ENCODE assay signal across 12 cellular contexts in genomic region chr6:236519-236918, GRCh38. TPM values are rescaled to one million over a fixed set of nuclear protein-coding genes. Genes with fewer than 3 reads are reported as not detected.
DNase-seq lines count a peak whose midpoint lies in the region; ATAC-seq and TF ChIP-seq lines count a peak whose summit lies in the region.
"Had no signal": no experiment of that assay in that cellular context is flagged by ENCODE, and none has a peak within 500 bp of the region (broad histone marks: within the 10 kb centered on the region; RNA-seq: fewer than 3 reads in every experiment).

No MANE protein-coding gene starts in this region.

- CTCF ChIA-PET in activated naive CD4-positive, alpha-beta T cell treated with anti-CD3 and anti-CD28 coated beads, Interleukin-2, amount 10 ng/mL, durations not matched to agents 7 days and 5 days (lab: Charles Lee): interaction anchor here (1.1 to 1.6 kb wide), 3 partner anchors 10 to 16 kb away, joined by 3 to 8 read pairs (median 3); no protein-coding TSS in a partner anchor

- H3K9me3 Mint-ChIP-seq in activated naive CD4-positive, alpha-beta T cell treated with anti-CD3 and anti-CD28 coated beads, Interleukin-2, amount 10 ng/mL, durations not matched to agents 7 days and 5 days: no peaks in the 10 kb centered on the region
- H3K9me3 Mint-ChIP-seq in activated T-helper 1 cell treated with anti-CD3 and anti-CD28 coated beads, Interleukin-12 subunit alpha, Interleukin-12 subunit beta, Interleukin-2, Interleukin-4 antibody, amounts not matched to agents 30 ng/mL and 10 ng/mL and 1 ng/mL, durations not matched to agents 14 hours and 24 hours and 36 hours: no peaks in the 10 kb centered on the region
- H3K9me3 Mint-ChIP-seq in stimulated activated memory B cell treated with anti-CD40 and anti-IgM and Interleukin-4, amounts not matched to agents 10 μg/mL and 1 μg/mL and 100 μg/mL, for 72 hours: no peaks in the 10 kb centered on the region
- H3K9me3 Mint-ChIP-seq: type B pancreatic cell had no signal

- H3K4me3 Mint-ChIP-seq in activated naive CD4-positive, alpha-beta T cell treated with anti-CD3 and anti-CD28 coated beads, Interleukin-2, amount 10 ng/mL, durations not matched to agents 7 days and 5 days: peak overlapping the region; percentile 26
- H3K4me3 Mint-ChIP-seq in activated T-helper 1 cell treated with anti-CD3 and anti-CD28 coated beads, Interleukin-12 subunit alpha, Interleukin-12 subunit beta, Interleukin-2, Interleukin-4 antibody, amounts not matched to agents 30 ng/mL and 10 ng/mL and 1 ng/mL, durations not matched to agents 14 hours and 24 hours and 36 hours: no peak overlapping the region
- no peak overlapping the region for H3K4me3 Mint-ChIP-seq in stimulated activated memory B cell treated with anti-CD40 and anti-IgM and Interleukin-4, amounts not matched to agents 10 μg/mL and 1 μg/mL and 100 μg/mL, for 72 hours
- H3K4me3 Mint-ChIP-seq: type B pancreatic cell had no signal

- peak overlapping the region; percentile 70 for H3K27ac Mint-ChIP-seq in activated naive CD4-positive, alpha-beta T cell treated with anti-CD3 and anti-CD28 coated beads, Interleukin-2, amount 10 ng/mL, durations not matched to agents 7 days and 5 days
- peak overlapping the region; percentile 54 for H3K27ac Mint-ChIP-seq in activated T-helper 1 cell treated with anti-CD3 and anti-CD28 coated beads, Interleukin-12 subunit alpha, Interleukin-12 subunit beta, Interleukin-2, Interleukin-4 antibody, amounts not matched to agents 30 ng/mL and 10 ng/mL and 1 ng/mL, durations not matched to agents 14 hours and 24 hours and 36 hours
- H3K27ac Mint-ChIP-seq in stimulated activated memory B cell treated with anti-CD40 and anti-IgM and Interleukin-4, amounts not matched to agents 10 μg/mL and 1 μg/mL and 100 μg/mL, for 72 hours: peak overlapping the region; percentile 81
- H3K27ac Mint-ChIP-seq: nephron progenitor cell had no signal

- peak overlapping the region; percentile 8 to 38 for H3K27ac ChIP-seq in left lung
- H3K27ac ChIP-seq: HL-60 had no signal

- no peaks in the 10 kb centered on the region for H3K36me3 ChIP-seq in left lung

- DNase-seq in activated naive CD4-positive, alpha-beta T cell treated with anti-CD3 and anti-CD28 coated beads, Interleukin-2, amount 10 ng/mL, durations not matched to agents 7 days and 5 days: no peak
- DNase-seq in activated naive CD4-positive, alpha-beta T cell treated with anti-CD3 and anti-CD28 coated beads, Interleukin-2, amount 50 U/mL, for 16 hours: no peak
- no peak for DNase-seq in activated T-helper 1 cell treated with anti-CD3 and anti-CD28 coated beads, Interleukin-12 subunit alpha, Interleukin-12 subunit beta, Interleukin-2, Interleukin-4 antibody, amounts not matched to agents 30 ng/mL and 10 ng/mL and 1 ng/mL, durations not matched to agents 14 hours and 24 hours and 36 hours (ENCODE audit: low spot score)
- DNase-seq in left lung (no peak), NOMO-1 treated with DMSO at 0.1 percent for 48 hours (lab: John Stamatoyannopoulos, UW; ENCODE audit: unreplicated experiment) (no peak)
- DNase-seq: NCI-H1105, nephron progenitor cell had no signal

- TF ChIP-seq CTCF in left lung (IDR thresholded peaks at IDR 0.05): no peak

- ATAC-seq in left lung (no peak), GM21390 (IDR thresholded peaks at IDR 0.05; ENCODE audit: unreplicated experiment) (no peak), HG03521 (IDR thresholded peaks at IDR 0.05; ENCODE audit: unreplicated experiment) (no peak)
- peak; percentile 42 for ATAC-seq in stimulated activated memory B cell treated with anti-CD40 and anti-IgM and Interleukin-4, amounts not matched to agents 10 μg/mL and 1 μg/mL and 100 μg/mL, for 72 hours

- peaks cover 11% of the 10 kb centered on the region for H3K27me3 Mint-ChIP-seq in activated naive CD4-positive, alpha-beta T cell treated with anti-CD3 and anti-CD28 coated beads, Interleukin-2, amount 10 ng/mL, durations not matched to agents 7 days and 5 days
- no peaks in the 10 kb centered on the region for H3K27me3 Mint-ChIP-seq in activated T-helper 1 cell treated with anti-CD3 and anti-CD28 coated beads, Interleukin-12 subunit alpha, Interleukin-12 subunit beta, Interleukin-2, Interleukin-4 antibody, amounts not matched to agents 30 ng/mL and 10 ng/mL and 1 ng/mL, durations not matched to agents 14 hours and 24 hours and 36 hours (ENCODE audit: insufficient read depth)
- no peaks in the 10 kb centered on the region for H3K27me3 Mint-ChIP-seq in stimulated activated memory B cell treated with anti-CD40 and anti-IgM and Interleukin-4, amounts not matched to agents 10 μg/mL and 1 μg/mL and 100 μg/mL, for 72 hours

- no peaks in the 10 kb centered on the region for H3K27me3 ChIP-seq in left lung

- H3K4me3 ChIP-seq in left lung: no peak overlapping the region

- peaks cover 3% of the 10 kb centered on the region for H3K36me3 Mint-ChIP-seq in activated naive CD4-positive, alpha-beta T cell treated with anti-CD3 and anti-CD28 coated beads, Interleukin-2, amount 10 ng/mL, durations not matched to agents 7 days and 5 days
- H3K36me3 Mint-ChIP-seq in activated T-helper 1 cell treated with anti-CD3 and anti-CD28 coated beads, Interleukin-12 subunit alpha, Interleukin-12 subunit beta, Interleukin-2, Interleukin-4 antibody, amounts not matched to agents 30 ng/mL and 10 ng/mL and 1 ng/mL, durations not matched to agents 14 hours and 24 hours and 36 hours (ENCODE audit: low read depth): peaks cover 2% of the 10 kb centered on the region
- H3K36me3 Mint-ChIP-seq in stimulated activated memory B cell treated with anti-CD40 and anti-IgM and Interleukin-4, amounts not matched to agents 10 μg/mL and 1 μg/mL and 100 μg/mL, for 72 hours: no peaks in the 10 kb centered on the region
- H3K36me3 Mint-ChIP-seq: type B pancreatic cell had no signal

- peaks cover 0 to 13% of the 10 kb centered on the region in 2 donors for H3K4me1 ChIP-seq in left lung

- intact Hi-C loops in activated T-helper 1 cell treated with anti-CD3 and anti-CD28 coated beads, Interleukin-12 subunit alpha, Interleukin-12 subunit beta, Interleukin-2, Interleukin-4 antibody, amounts not matched to agents 30 ng/mL and 10 ng/mL and 1 ng/mL, durations not matched to agents 14 hours and 24 hours and 36 hours (cut with micrococcal nuclease): loop anchor here (1.0 kb wide), 7 partner anchors 11 to 56 kb away; partner anchors contain the start of gene DUSP22
- intact Hi-C loops in left lung (cut with DNase I): no loop called here

- peaks cover 46% of the 10 kb centered on the region for H3K4me1 Mint-ChIP-seq in activated naive CD4-positive, alpha-beta T cell treated with anti-CD3 and anti-CD28 coated beads, Interleukin-2, amount 10 ng/mL, durations not matched to agents 7 days and 5 days
- peaks cover 52% of the 10 kb centered on the region for H3K4me1 Mint-ChIP-seq in activated T-helper 1 cell treated with anti-CD3 and anti-CD28 coated beads, Interleukin-12 subunit alpha, Interleukin-12 subunit beta, Interleukin-2, Interleukin-4 antibody, amounts not matched to agents 30 ng/mL and 10 ng/mL and 1 ng/mL, durations not matched to agents 14 hours and 24 hours and 36 hours (ENCODE audit: low read depth)
- H3K4me1 Mint-ChIP-seq in stimulated activated memory B cell treated with anti-CD40 and anti-IgM and Interleukin-4, amounts not matched to agents 10 μg/mL and 1 μg/mL and 100 μg/mL, for 72 hours: peaks cover 36% of the 10 kb centered on the region

- no peaks in the 10 kb centered on the region for H3K9me3 ChIP-seq in left lung

RNA-seq across cellular contexts. Expression of gene DUSP22, which starts 55.8 kb away (rescaled TPM):
- total RNA-seq in activated T-helper 1 cell treated with anti-CD3 and anti-CD28 coated beads, Interleukin-12 subunit alpha, Interleukin-12 subunit beta, Interleukin-2, Interleukin-4 antibody, amounts not matched to agents 30 ng/mL and 10 ng/mL and 1 ng/mL, durations not matched to agents 14 hours and 24 hours and 36 hours: 22.0 and 22.1 TPM in 2 replicates
- total RNA-seq in left lung: 10 to 100 TPM; 47.0 to 48.8 TPM
